Comparison of ENCODE assay signal across 1 cellular context in genomic region chr15:88624971-88625290, GRCh38.
TF ChIP-seq lines count a peak whose summit lies in the region.

No MANE protein-coding gene starts in this region.

TF ChIP-seq in GM12878, 131 proteins besides CTCF, POLR2A, EP300 and RAD21:
- no peak for TF ChIP-seq PRDM15 (CRISPR knock-in tag; IDR thresholded peaks at IDR 0.05)
